In genomic region chr4:177339794-177340374, GRCh38 we compare ENCODE assay signal across 8 cellular contexts. TPM values are rescaled to one million over a fixed set of nuclear protein-coding genes. Genes with fewer than 3 reads are reported as not detected.
DNase-seq lines count a peak whose midpoint lies in the region; ATAC-seq, FAIRE-seq and TF ChIP-seq lines count a peak whose summit lies in the region.

No MANE protein-coding gene starts in this region.

- peak; percentile 98 for ATAC-seq in HG02870 (IDR thresholded peaks at IDR 0.05; ENCODE audit: unreplicated experiment)

- peak overlapping the region; percentile 46 for H3K27ac Mint-ChIP-seq in MCF 10A (ENCODE audit: low read depth, unreplicated experiment)

- FAIRE-seq in GM18507 (lab: Jason Lieb, UNC), result peak; percentile 74

- DNase-seq in BE2C, result no peak
- DNase-seq in GM18507 (ENCODE audit: extremely low spot score, insufficient read length, low read depth), result peak; percentile 4
- DNase-seq in NCI-H446 treated with DMSO at 0.1 percent for 48 hours (lab: John Stamatoyannopoulos, UW), result peak; percentile 5
- DNase-seq in MCF 10A (ENCODE audit: unreplicated experiment), result peak; percentile 55
- DNase-seq in left kidney (ENCODE audit: low read depth, low spot score), result peak; percentile 40
- no peak for DNase-seq in NCI-H187 (lab: John Stamatoyannopoulos, UW)
- DNase-seq in NK-92 treated with Interleukin-12 subunit alpha and Interleukin-12 subunit beta, amount 100 ng/mL, for 24 hours (lab: John Stamatoyannopoulos, UW), result no peak

- intact Hi-C loops in MCF 10A (cut with micrococcal nuclease), result loop anchor here (1.0 to 5.0 kb wide), 5 partner anchors 90 to 963 kb away; partner anchors contain the start of gene VEGFC

- peak; percentile 70 for TF ChIP-seq CTCF in BE2C (IDR thresholded peaks at IDR 0.05; ENCODE audit: low read depth, low read length)
- peak; percentile 73 for TF ChIP-seq CTCF in MCF 10A (IDR thresholded peaks at IDR 0.05; ENCODE audit: unreplicated experiment)

- POLR2A ChIA-PET in MCF 10A (lab: Yijun Ruan, JAX), result interaction anchor here (0.6 to 4.2 kb wide), 4 partner anchors 14 to 93 kb away, joined by 3 to 23 read pairs (median 4); no protein-coding TSS in a partner anchor

- H3K27me3 Mint-ChIP-seq in MCF 10A (ENCODE audit: insufficient read depth, unreplicated experiment), result no peaks in the 10 kb centered on the region

- no peaks in the 10 kb centered on the region for H3K36me3 Mint-ChIP-seq in MCF 10A (ENCODE audit: insufficient read depth, unreplicated experiment)

- no peaks in the 10 kb centered on the region for H3K9me3 ChIP-seq in BE2C

- peaks cover 15% of the 10 kb centered on the region for H3K4me1 ChIP-seq in BE2C

- no peak overlapping the region for H3K4me3 ChIP-seq in BE2C (ENCODE audit: low read depth, low read length)

- BruUV-seq in MCF 10A (replicated peaks; lab: Mats Ljungman, UMichigan), result no TSS peak

- H3K27me3 ChIP-seq in BE2C, result no peaks in the 10 kb centered on the region

- CTCF ChIA-PET in MCF 10A (lab: Yijun Ruan, JAX), result interaction anchor here (0.5 to 6.6 kb wide), 24 partner anchors 9 to 963 kb away, joined by 3 to 220 read pairs (median 4); partner anchors contain the start of gene NEIL3

- H3K4me3 Mint-ChIP-seq in MCF 10A (ENCODE audit: unreplicated experiment), result no peak overlapping the region

- H3K36me3 ChIP-seq in BE2C, result peaks cover 35% of the 10 kb centered on the region

- H3K4me1 Mint-ChIP-seq in MCF 10A (ENCODE audit: insufficient read depth, unreplicated experiment), result peaks cover 11% of the 10 kb centered on the region

- no peaks in the 10 kb centered on the region for H3K9me3 Mint-ChIP-seq in MCF 10A (ENCODE audit: unreplicated experiment)

RNA-seq across cellular contexts. Expression of gene NEIL3, which starts 30.2 kb away (rescaled TPM):
- 2.3 TPM for polyA plus RNA-seq in BE2C (2012; ENCODE audit: insufficient read depth, insufficient read length, low read depth)
- total RNA-seq in MCF 10A (2022), result 3.4 and 5.8 TPM in 2 replicates

Comparison
In these comparisons a context has a peak if more than half of its experiments do, and no peak if none do; other contexts are left out.
1. DNase-seq: peak in GM18507 (single experiment), NCI-H446 treated with DMSO at 0.1 percent for 48 hours (single experiment), MCF 10A (single experiment) and left kidney (single experiment); none in BE2C (single experiment), NCI-H187 (0 of 2) and NK-92 treated with Interleukin-12 subunit alpha and Interleukin-12 subunit beta, amount 100 ng/mL, for 24 hours (single experiment).